10 cellular contexts compared by ENCODE assay signal in the genomic region with DNA sequence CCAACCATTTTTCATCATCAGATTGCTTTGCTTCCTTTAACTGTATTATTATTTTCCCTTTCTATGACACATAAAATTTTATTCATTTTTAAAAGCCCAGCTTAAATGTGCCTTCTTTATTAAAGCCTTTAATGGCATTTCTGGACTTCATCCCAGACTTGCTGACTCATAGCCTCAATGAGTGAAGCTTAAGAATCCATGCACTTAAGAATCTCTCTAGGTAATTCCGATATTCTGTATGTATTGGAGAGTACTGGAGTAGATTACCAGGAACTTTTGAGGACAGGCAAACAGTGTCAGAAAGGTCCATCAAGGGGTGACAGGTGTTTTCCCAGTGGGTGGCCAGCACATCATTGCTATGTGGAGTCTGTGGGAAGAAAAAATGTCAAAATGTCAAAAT.
A peak's percentile ranks its signal among the peaks of the same experiment; 100 is the strongest.
DNase-seq lines count a peak whose midpoint lies in the region; ATAC-seq, FAIRE-seq and TF ChIP-seq lines count a peak whose summit lies in the region.
"Had no signal": no experiment of that assay in that cellular context is flagged by ENCODE, and none has a peak within 500 bp of the region (broad histone marks: within the 10 kb centered on the region; RNA-seq: fewer than 3 reads in every experiment).

No MANE protein-coding gene starts in this region.

- in situ Hi-C loops in HAP-1 (cut with MboI; ENCODE audit: low sequenced_read_pairs), result no loop called here

- TF ChIP-seq POLR2A in A549 (IDR thresholded peaks at IDR 0.05; ENCODE audit: low read length), result no peak

- H3K4me3 ChIP-seq in A549, result no peak overlapping the region
- no peak overlapping the region for H3K4me3 ChIP-seq in HAP-1

- no peak for TF ChIP-seq RAD21 in A549 (conservative IDR thresholded peaks at IDR 0.05 in 1 of 2, IDR thresholded peaks at IDR 0.05 in 1 of 2)

- peak overlapping the region; percentile 58 for H3K4me2 ChIP-seq in A549

- peak; percentile 87 for FAIRE-seq in A549 (lab: Jason Lieb, UNC)

- CTCF ChIA-PET in A549 (lab: Yijun Ruan, JAX), result no interaction called here

- POLR2A ChIA-PET in A549 (lab: Yijun Ruan, JAX), result no interaction called here

- ATAC-seq in A549 (peak; percentile 73 to 85; a peak in 5 of 6 replicates), SK-N-SH treated with all-trans-retinoic acid at 6 μM for 48 hours (peak; percentile 87), foreskin keratinocyte (peak; percentile 91), GM18907 (IDR thresholded peaks at IDR 0.05; ENCODE audit: unreplicated experiment) (no peak)
- ATAC-seq: right cardiac atrium had no signal

- TF ChIP-seq EP300 in A549 (IDR thresholded peaks at IDR 0.05), result no peak

- DNase-seq in A549 (ENCODE audit: low read depth in 1 of 2, low spot score in 1 of 2) (peak; percentile 4 to 67), HAP-1 (ENCODE audit: low spot score in 2 of 2) (peak; percentile 10 to 19), foreskin keratinocyte (peak; percentile 82 to 93), NCI-H526 treated with DMSO at 0.1 percent for 48 hours (lab: John Stamatoyannopoulos, UW) (no peak)
- no peak for DNase-seq in activated CD8-positive, alpha-beta memory T cell treated with anti-CD3 and anti-CD28 coated beads, Interleukin-2, amount 50 U/mL, for 48 hours
- no peak for DNase-seq in stimulated activated CD4-positive, alpha-beta T cell treated with anti-CD3 and anti-CD28 coated beads, Interleukin-15, amount 100 ng/mL, for 24 hours
- DNase-seq: activated CD8-positive, alpha-beta memory T cell treated with anti-CD3 and anti-CD28 coated beads for 24 hours; right cardiac atrium had no signal

- H3K27ac ChIP-seq in A549, result peak overlapping the region; percentile 46 to 49; a peak in 5 of 6 replicates
- no peak overlapping the region for H3K27ac ChIP-seq in foreskin keratinocyte

- no peak for TF ChIP-seq CTCF in A549 (IDR thresholded peaks at IDR 0.05)
- no peak for TF ChIP-seq CTCF in foreskin keratinocyte (conservative IDR thresholded peaks at IDR 0.05)

- no peaks in the 10 kb centered on the region for H3K36me3 ChIP-seq in HAP-1 (replicated peaks)

- WGBS in A549 (ENCODE audit: missing lambda C conversion rate), result 4% methylated on average over 1 of the region's 1 CpG

- H3K4me1 ChIP-seq in A549 (peaks cover 35% of the 10 kb centered on the region), HAP-1 (peaks cover 4% of the 10 kb centered on the region), foreskin keratinocyte (peaks cover 18% of the 10 kb centered on the region)

- H3K9me3 ChIP-seq in A549, result no peaks in the 10 kb centered on the region
- no peaks in the 10 kb centered on the region for H3K9me3 ChIP-seq in HAP-1

- no peaks in the 10 kb centered on the region for H3K27me3 ChIP-seq in HAP-1 (ENCODE audit: low read depth)
- no peaks in the 10 kb centered on the region for H3K27me3 ChIP-seq in foreskin keratinocyte

TF ChIP-seq in A549, 52 proteins besides CTCF, POLR2A, EP300 and RAD21:
- no peak for TF ChIP-seq ESRRA (IDR thresholded peaks at IDR 0.05; ENCODE audit: borderline replicate concordance, low read length)
- TF ChIP-seq, protein P1, sequence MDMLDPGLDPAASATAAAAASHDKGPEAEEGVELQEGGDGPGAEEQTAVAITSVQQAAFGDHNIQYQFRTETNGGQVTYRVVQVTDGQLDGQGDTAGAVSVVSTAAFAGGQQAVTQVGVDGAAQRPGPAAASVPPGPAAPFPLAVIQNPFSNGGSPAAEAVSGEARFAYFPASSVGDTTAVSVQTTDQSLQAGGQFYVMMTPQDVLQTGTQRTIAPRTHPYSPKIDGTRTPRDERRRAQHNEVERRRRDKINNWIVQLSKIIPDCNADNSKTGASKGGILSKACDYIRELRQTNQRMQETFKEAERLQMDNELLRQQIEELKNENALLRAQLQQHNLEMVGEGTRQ (IDR thresholded peaks at IDR 0.05), result no peak
- TF ChIP-seq JUNB (IDR thresholded peaks at IDR 0.05), result peak; percentile 80
- TF ChIP-seq GATA3 (IDR thresholded peaks at IDR 0.05; ENCODE audit: borderline replicate concordance), result peak; percentile 37; the same call in 1 of the 2 replicates
- TF ChIP-seq CBX8 (IDR thresholded peaks at IDR 0.05), result no peak
- no peak for TF ChIP-seq NR3C1 (IDR thresholded peaks at IDR 0.05)
- TF ChIP-seq FOSL2 (IDR thresholded peaks at IDR 0.05), result peak; percentile 66; the same call in 1 of the 2 replicates
- peak; percentile 58 for TF ChIP-seq FOSL2 (CRISPR knock-in tag; IDR thresholded peaks at IDR 0.05)
- TF ChIP-seq MAFK (IDR thresholded peaks at IDR 0.05; ENCODE audit: partially characterized antibody), result peak; percentile 38

TF ChIP-seq in SK-N-SH treated with all-trans-retinoic acid at 6 μM for 48 hours, 23 proteins besides CTCF, POLR2A, EP300 and RAD21:
- TF ChIP-seq ZFP3 (CRISPR knock-in tag; IDR thresholded peaks at IDR 0.05) (no peak), TOX (CRISPR knock-in tag; IDR thresholded peaks at IDR 0.05; ENCODE audit: borderline replicate concordance) (peak; percentile 87; the same call in 1 of the 2 replicates), OSR1 (CRISPR knock-in tag; IDR thresholded peaks at IDR 0.05) (no peak), ISL1 (CRISPR knock-in tag; IDR thresholded peaks at IDR 0.05) (peak; percentile 100), ZC3H10 (CRISPR knock-in tag; IDR thresholded peaks at IDR 0.05) (peak; percentile 96), ARNTL (CRISPR knock-in tag; IDR thresholded peaks at IDR 0.05; ENCODE audit: borderline replicate concordance, low read depth) (no peak), ZFP30 (CRISPR knock-in tag; IDR thresholded peaks at IDR 0.05) (no peak), ZNF565 (CRISPR knock-in tag; conservative IDR thresholded peaks at IDR 0.05; ENCODE audit: low read depth) (no peak), RARB (CRISPR knock-in tag; IDR thresholded peaks at IDR 0.05) (no peak)
- TF ChIP-seq, protein P2, sequence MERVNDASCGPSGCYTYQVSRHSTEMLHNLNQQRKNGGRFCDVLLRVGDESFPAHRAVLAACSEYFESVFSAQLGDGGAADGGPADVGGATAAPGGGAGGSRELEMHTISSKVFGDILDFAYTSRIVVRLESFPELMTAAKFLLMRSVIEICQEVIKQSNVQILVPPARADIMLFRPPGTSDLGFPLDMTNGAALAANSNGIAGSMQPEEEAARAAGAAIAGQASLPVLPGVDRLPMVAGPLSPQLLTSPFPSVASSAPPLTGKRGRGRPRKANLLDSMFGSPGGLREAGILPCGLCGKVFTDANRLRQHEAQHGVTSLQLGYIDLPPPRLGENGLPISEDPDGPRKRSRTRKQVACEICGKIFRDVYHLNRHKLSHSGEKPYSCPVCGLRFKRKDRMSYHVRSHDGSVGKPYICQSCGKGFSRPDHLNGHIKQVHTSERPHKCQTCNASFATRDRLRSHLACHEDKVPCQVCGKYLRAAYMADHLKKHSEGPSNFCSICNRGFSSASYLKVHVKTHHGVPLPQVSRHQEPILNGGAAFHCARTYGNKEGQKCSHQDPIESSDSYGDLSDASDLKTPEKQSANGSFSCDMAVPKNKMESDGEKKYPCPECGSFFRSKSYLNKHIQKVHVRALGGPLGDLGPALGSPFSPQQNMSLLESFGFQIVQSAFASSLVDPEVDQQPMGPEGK (CRISPR knock-in tag; IDR thresholded peaks at IDR 0.05; ENCODE audit: borderline replicate concordance), result peak; percentile 82; the same call in 1 of the 2 replicates
- TF ChIP-seq, protein P3, sequence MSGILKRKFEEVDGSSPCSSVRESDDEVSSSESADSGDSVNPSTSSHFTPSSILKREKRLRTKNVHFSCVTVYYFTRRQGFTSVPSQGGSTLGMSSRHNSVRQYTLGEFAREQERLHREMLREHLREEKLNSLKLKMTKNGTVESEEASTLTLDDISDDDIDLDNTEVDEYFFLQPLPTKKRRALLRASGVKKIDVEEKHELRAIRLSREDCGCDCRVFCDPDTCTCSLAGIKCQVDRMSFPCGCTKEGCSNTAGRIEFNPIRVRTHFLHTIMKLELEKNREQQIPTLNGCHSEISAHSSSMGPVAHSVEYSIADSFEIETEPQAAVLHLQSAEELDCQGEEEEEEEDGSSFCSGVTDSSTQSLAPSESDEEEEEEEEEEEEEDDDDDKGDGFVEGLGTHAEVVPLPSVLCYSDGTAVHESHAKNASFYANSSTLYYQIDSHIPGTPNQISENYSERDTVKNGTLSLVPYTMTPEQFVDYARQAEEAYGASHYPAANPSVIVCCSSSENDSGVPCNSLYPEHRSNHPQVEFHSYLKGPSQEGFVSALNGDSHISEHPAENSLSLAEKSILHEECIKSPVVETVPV (CRISPR knock-in tag; IDR thresholded peaks at IDR 0.05), result no peak

Comparison
In these comparisons a context has a peak if more than half of its experiments do, and no peak if none do; other contexts are left out.
1. DNase-seq: peak in A549 (2 of 2), HAP-1 (2 of 2) and foreskin keratinocyte (2 of 2); none in activated CD8-positive, alpha-beta memory T cell treated with anti-CD3 and anti-CD28 coated beads, Interleukin-2, amount 50 U/mL, for 48 hours (single experiment), NCI-H526 treated with DMSO at 0.1 percent for 48 hours (single experiment) and stimulated activated CD4-positive, alpha-beta T cell treated with anti-CD3 and anti-CD28 coated beads, Interleukin-15, amount 100 ng/mL, for 24 hours (single experiment).